Comparison of ENCODE assay signal across 8 cellular contexts in the genomic region with DNA sequence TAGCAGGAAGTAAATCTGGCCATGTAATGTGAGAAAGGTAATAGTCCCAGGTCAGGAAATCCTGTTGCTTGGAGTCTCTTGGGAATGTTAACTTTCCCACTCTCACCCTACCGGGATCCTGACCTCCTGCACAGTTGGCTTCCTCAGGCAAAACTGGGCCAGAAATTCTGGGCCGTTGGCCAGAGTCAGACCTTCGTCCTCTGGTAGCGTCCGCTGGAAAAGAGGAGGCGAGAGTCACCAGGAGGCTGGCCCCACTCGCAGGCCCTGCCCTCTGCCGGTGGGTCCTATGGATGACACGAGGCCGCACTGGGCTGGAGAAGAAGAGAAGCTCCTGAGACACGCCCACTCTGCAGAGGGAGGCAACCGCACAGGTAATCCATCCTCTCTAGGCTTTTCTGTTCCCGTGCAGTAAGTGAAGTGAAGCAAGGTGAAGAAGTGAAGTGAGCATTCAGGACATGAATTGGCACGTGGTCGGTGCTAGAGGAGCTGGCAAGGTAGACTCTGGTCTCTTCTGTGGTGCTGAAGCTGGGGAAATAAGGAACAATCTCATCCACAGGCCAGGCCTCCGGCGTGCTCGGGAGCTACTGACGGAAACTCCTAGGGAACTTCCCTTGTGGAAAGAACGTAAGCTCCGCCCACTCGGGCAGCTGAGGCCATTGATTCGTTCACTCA.
DNase-seq lines count a peak whose midpoint lies in the region; TF ChIP-seq lines count a peak whose summit lies in the region.

No MANE protein-coding gene starts in this region.

- H3K27me3 Mint-ChIP-seq in immature natural killer cell (ENCODE audit: low read depth in 3 of 3), result peaks cover 2 to 9% (median 2%) of the 10 kb centered on the region in 3 donors

- intact Hi-C loops in OCI-LY7 (cut with micrococcal nuclease; ENCODE audit: unreplicated experiment), result no loop called here
- intact Hi-C loops in dorsolateral prefrontal cortex (cut with DNase I), result no loop called here
- intact Hi-C loops in lower leg skin (cut with DNase I; ENCODE audit: low total_unique reads), result loop anchor here (10.0 kb wide), 1 partner anchor 208 kb away; the partner anchor contains the start of gene INHBB
- intact Hi-C loops in testis (cut with DNase I; ENCODE audit: low total_unique reads), result no loop called here

- TF ChIP-seq POLR2A in lower leg skin (IDR thresholded peaks at IDR 0.05) (no peak), testis (IDR thresholded peaks at IDR 0.05) (no peak)

- H2AFZ ChIP-seq in OCI-LY7 (ENCODE audit: low read length), result no peak overlapping the region

- H3K4me3 ChIP-seq in HFF-Myc (replicated peaks; ENCODE audit: low read depth, low read length), result no peak overlapping the region
- H3K4me3 ChIP-seq in OCI-LY7 (ENCODE audit: low read depth, low read length, poor library complexity, severe bottlenecking), result no peak overlapping the region
- no peak overlapping the region for H3K4me3 ChIP-seq in dorsolateral prefrontal cortex
- H3K4me3 ChIP-seq in lower leg skin (ENCODE audit: low read depth, poor library complexity, severe bottlenecking), result no peak overlapping the region
- no peak overlapping the region for H3K4me3 ChIP-seq in testis
- no peak overlapping the region for H3K4me3 ChIP-seq in effector memory CD4-positive, alpha-beta T cell (ENCODE audit: insufficient read depth, low read depth, low read length, poor library complexity, severe bottlenecking)

- TF ChIP-seq CTCF in HFF-Myc (IDR thresholded peaks at IDR 0.05; ENCODE audit: low read depth, low read length, missing control alignments), result peak; percentile 55
- 0 out of 2 replicates have a peak, but pooled peaks have one; percentile 19 for TF ChIP-seq CTCF in OCI-LY7 (conservative IDR thresholded peaks at IDR 0.05; ENCODE audit: low read length)
- TF ChIP-seq CTCF in dorsolateral prefrontal cortex (IDR thresholded peaks at IDR 0.05 in 54 of 56, conservative IDR thresholded peaks at IDR 0.05 in 2 of 56; ENCODE audit: low read depth in 1 of 56, partially characterized antibody in 56 of 56), result peak; percentile 26 to 75 (median 62)
- no peak for TF ChIP-seq CTCF in lower leg skin (IDR thresholded peaks at IDR 0.05)
- peak; percentile 15 to 56 (median 52) for TF ChIP-seq CTCF in testis (IDR thresholded peaks at IDR 0.05)

- no peak overlapping the region for H3K27ac ChIP-seq in OCI-LY7 (ENCODE audit: low read depth, low read length, poor library complexity, severe bottlenecking)
- H3K27ac ChIP-seq in dorsolateral prefrontal cortex, result no peak overlapping the region
- peak overlapping the region in 1 of 2 donors; percentile 1 for H3K27ac ChIP-seq in testis
- H3K27ac ChIP-seq in effector memory CD4-positive, alpha-beta T cell (ENCODE audit: insufficient read depth, low read length, poor library complexity, severe bottlenecking), result no peak overlapping the region

- no peak overlapping the region for H3K27ac Mint-ChIP-seq in immature natural killer cell

- no peaks in the 10 kb centered on the region for H3K36me3 ChIP-seq in OCI-LY7 (ENCODE audit: insufficient read depth, low read length)
- H3K36me3 ChIP-seq in testis (ENCODE audit: low read depth, missing control alignments), result no peaks in the 10 kb centered on the region
- H3K36me3 ChIP-seq in effector memory CD4-positive, alpha-beta T cell (ENCODE audit: control insufficient read depth, insufficient read depth, low read length), result no peaks in the 10 kb centered on the region

- no peaks in the 10 kb centered on the region for H3K4me1 Mint-ChIP-seq in immature natural killer cell

- no peaks in the 10 kb centered on the region for H3K79me2 ChIP-seq in OCI-LY7 (ENCODE audit: insufficient read depth, low read depth, low read length)

- H4K20me1 ChIP-seq in OCI-LY7 (ENCODE audit: insufficient read depth, low read length), result no peaks in the 10 kb centered on the region

- no peaks in the 10 kb centered on the region for H3K36me3 Mint-ChIP-seq in immature natural killer cell

- H3K27me3 ChIP-seq in dorsolateral prefrontal cortex (peaks cover 0 to 4% (median 0%) of the 10 kb centered on the region in 45 donors), testis (no peaks in the 10 kb centered on the region)
- no peaks in the 10 kb centered on the region for H3K27me3 ChIP-seq in effector memory CD4-positive, alpha-beta T cell (replicated peaks; ENCODE audit: control insufficient read depth, insufficient read depth, low read length, poor library complexity, severe bottlenecking)

- CTCF ChIA-PET in OCI-LY7 (lab: Charles Lee; ENCODE audit: unreplicated experiment), result no interaction called here

- BruUV-seq in OCI-LY7 (replicated peaks; lab: Mats Ljungman, UMichigan), result no TSS peak

- no peaks in the 10 kb centered on the region for H3K4me1 ChIP-seq in OCI-LY7 (ENCODE audit: insufficient read depth, low read length, poor library complexity, severe bottlenecking)
- H3K4me1 ChIP-seq in testis, result peaks cover 36% of the 10 kb centered on the region
- no peaks in the 10 kb centered on the region for H3K4me1 ChIP-seq in effector memory CD4-positive, alpha-beta T cell (ENCODE audit: control insufficient read depth, insufficient read depth, low read length, poor library complexity, severe bottlenecking)

- DNase-seq in C1 segment of cervical spinal cord (lab: John Stamatoyannopoulos, UW) (peak in 11 of 14 donors; percentile 12 to 58 (median 32)), HFF-Myc (ENCODE audit: extremely low read depth, low read depth) (no peak), OCI-LY7 (ENCODE audit: low spot score) (peak; percentile 2), dorsolateral prefrontal cortex (peak in 9 of 10 donors; percentile 8 to 66 (median 52)), lower leg skin (ENCODE audit: low spot score in 2 of 2) (peak; percentile 75 to 95), testis (peak; percentile 93), immature natural killer cell (no peak)
- no peak for DNase-seq in effector memory CD4-positive, alpha-beta T cell

- POLR2A ChIA-PET in OCI-LY7 (lab: Charles Lee), result no interaction called here

- H3K9me2 ChIP-seq in OCI-LY7 (ENCODE audit: insufficient read depth, low read length), result no peaks in the 10 kb centered on the region

- no peak overlapping the region for H3K4me3 Mint-ChIP-seq in immature natural killer cell

- WGBS in lower leg skin, 2 donors, result 7 to 12% methylated on average over 23 of the region's 23 CpGs
- 6 to 11% methylated on average over 16 to 23 of the region's 23 CpGs for WGBS in testis, 2 donors

- H3K4me2 ChIP-seq in OCI-LY7 (ENCODE audit: low read length), result no peak overlapping the region

- H3K9me3 Mint-ChIP-seq in immature natural killer cell, result no peaks in the 10 kb centered on the region

- H3K9me3 ChIP-seq in OCI-LY7 (ENCODE audit: low read length), result no peaks in the 10 kb centered on the region
- H3K9me3 ChIP-seq in testis, result no peaks in the 10 kb centered on the region
- H3K9me3 ChIP-seq in effector memory CD4-positive, alpha-beta T cell (ENCODE audit: control insufficient read depth, low read length), result no peaks in the 10 kb centered on the region

Comparison
In these comparisons a context has a peak if more than half of its experiments do, and no peak if none do; other contexts are left out.
1. DNase-seq: peak in C1 segment of cervical spinal cord (11 of 14), OCI-LY7 (single experiment), dorsolateral prefrontal cortex (9 of 10), lower leg skin (2 of 2) and testis (single experiment); none in HFF-Myc (single experiment), effector memory CD4-positive, alpha-beta T cell (0 of 3) and immature natural killer cell (0 of 3).
2. CTCF ChIP-seq: peak in HFF-Myc (single experiment), OCI-LY7 (single experiment), dorsolateral prefrontal cortex (56 of 56) and testis (3 of 3); none in lower leg skin (0 of 3).